ENCODE assay signal across 1 cellular context in the genomic region with DNA sequence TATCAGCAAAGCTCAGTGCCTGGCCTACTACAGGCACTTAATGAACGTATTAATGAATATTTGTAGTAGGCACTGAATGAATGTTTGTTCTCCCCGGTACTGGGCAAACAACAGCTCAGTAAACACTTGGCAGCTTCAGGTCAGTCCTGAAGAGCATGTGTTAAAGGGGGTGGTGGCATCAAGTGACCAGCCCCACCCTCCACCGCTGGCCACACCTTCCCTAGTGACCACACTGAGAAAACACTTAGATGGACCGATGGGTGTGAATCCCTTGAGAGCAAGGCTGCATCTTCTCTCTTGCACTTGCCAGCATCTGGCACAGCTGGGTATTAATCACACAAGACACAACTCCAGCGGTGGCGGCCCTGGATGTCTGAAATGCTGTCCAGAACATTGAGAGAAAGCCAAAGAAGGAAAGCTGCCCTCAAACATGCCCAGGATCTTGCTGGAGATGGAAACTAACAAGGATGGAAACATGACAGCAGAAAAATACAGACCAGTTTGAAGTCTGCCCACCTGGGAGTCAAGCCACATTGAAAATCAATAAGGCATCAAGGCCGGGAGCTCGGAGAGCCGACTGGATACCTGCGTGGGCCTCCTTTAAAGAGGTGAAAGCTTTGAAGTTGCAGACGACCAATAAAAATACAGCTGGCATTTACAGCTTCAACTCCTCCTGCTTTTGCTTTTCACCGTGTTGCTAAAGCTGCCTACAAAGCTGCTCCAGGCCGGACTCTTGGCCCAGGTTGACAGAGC.
TF ChIP-seq lines count a peak whose summit lies in the region.

No MANE protein-coding gene starts in this region.

TF ChIP-seq in GM23338, 12 proteins besides CTCF, POLR2A, EP300 and RAD21 (continued from another document):
- TF ChIP-seq, protein P1, sequence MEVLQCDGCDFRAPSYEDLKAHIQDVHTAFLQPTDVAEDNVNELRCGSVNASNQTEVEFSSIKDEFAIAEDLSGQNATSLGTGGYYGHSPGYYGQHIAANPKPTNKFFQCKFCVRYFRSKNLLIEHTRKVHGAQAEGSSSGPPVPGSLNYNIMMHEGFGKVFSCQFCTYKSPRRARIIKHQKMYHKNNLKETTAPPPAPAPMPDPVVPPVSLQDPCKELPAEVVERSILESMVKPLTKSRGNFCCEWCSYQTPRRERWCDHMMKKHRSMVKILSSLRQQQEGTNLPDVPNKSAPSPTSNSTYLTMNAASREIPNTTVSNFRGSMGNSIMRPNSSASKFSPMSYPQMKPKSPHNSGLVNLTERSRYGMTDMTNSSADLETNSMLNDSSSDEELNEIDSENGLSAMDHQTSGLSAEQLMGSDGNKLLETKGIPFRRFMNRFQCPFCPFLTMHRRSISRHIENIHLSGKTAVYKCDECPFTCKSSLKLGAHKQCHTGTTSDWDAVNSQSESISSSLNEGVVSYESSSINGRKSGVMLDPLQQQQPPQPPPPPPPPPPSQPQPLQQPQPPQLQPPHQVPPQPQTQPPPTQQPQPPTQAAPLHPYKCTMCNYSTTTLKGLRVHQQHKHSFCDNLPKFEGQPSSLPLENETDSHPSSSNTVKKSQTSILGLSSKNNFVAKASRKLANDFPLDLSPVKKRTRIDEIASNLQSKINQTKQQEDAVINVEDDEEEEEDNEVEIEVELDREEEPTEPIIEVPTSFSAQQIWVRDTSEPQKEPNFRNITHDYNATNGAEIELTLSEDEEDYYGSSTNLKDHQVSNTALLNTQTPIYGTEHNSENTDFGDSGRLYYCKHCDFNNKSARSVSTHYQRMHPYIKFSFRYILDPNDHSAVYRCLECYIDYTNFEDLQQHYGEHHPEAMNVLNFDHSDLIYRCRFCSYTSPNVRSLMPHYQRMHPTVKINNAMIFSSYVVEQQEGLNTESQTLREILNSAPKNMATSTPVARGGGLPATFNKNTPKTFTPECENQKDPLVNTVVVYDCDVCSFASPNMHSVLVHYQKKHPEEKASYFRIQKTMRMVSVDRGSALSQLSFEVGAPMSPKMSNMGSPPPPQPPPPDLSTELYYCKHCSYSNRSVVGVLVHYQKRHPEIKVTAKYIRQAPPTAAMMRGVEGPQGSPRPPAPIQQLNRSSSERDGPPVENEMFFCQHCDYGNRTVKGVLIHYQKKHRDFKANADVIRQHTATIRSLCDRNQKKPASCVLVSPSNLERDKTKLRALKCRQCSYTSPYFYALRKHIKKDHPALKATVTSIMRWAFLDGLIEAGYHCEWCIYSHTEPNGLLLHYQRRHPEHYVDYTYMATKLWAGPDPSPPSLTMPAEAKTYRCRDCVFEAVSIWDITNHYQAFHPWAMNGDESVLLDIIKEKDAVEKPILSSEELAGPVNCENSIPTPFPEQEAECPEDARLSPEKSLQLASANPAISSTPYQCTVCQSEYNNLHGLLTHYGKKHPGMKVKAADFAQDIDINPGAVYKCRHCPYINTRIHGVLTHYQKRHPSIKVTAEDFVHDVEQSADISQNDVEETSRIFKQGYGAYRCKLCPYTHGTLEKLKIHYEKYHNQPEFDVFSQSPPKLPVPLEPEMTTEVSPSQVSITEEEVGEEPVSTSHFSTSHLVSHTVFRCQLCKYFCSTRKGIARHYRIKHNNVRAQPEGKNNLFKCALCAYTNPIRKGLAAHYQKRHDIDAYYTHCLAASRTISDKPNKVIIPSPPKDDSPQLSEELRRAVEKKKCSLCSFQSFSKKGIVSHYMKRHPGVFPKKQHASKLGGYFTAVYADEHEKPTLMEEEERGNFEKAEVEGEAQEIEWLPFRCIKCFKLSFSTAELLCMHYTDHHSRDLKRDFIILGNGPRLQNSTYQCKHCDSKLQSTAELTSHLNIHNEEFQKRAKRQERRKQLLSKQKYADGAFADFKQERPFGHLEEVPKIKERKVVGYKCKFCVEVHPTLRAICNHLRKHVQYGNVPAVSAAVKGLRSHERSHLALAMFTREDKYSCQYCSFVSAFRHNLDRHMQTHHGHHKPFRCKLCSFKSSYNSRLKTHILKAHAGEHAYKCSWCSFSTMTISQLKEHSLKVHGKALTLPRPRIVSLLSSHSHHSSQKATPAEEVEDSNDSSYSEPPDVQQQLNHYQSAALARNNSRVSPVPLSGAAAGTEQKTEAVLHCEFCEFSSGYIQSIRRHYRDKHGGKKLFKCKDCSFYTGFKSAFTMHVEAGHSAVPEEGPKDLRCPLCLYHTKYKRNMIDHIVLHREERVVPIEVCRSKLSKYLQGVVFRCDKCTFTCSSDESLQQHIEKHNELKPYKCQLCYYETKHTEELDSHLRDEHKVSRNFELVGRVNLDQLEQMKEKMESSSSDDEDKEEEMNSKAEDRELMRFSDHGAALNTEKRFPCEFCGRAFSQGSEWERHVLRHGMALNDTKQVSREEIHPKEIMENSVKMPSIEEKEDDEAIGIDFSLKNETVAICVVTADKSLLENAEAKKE (CRISPR knock-in tag; IDR thresholded peaks at IDR 0.05), result no peak
- TF ChIP-seq STAT1 (IDR thresholded peaks at IDR 0.05; ENCODE audit: unreplicated experiment) (no peak), EZH2 (IDR thresholded peaks at IDR 0.05; ENCODE audit: low read depth, unreplicated experiment) (no peak)
